28 cellular contexts compared by ENCODE assay signal in genomic region chr5:171632618-171633017, GRCh38.
"Had no signal": no experiment of that assay in that cellular context is flagged by ENCODE, and none has a peak within 500 bp of the region (broad histone marks: within the 10 kb centered on the region; RNA-seq: fewer than 3 reads in every experiment).

No MANE protein-coding gene starts in this region.

- ATAC-seq: heart right ventricle; left cardiac atrium; left lung; mucosa of descending colon; naive thymus-derived CD4-positive, alpha-beta T cell; sciatic nerve; stimulated activated memory B cell treated with anti-CD40 and anti-IgM and Interleukin-4, amounts not matched to agents 10 μg/mL and 1 μg/mL and 100 μg/mL, for 72 hours; stimulated activated naive CD8-positive, alpha-beta T cell treated with anti-CD3 and anti-CD28 coated beads, Interleukin-15, Interleukin-2, amounts not matched to agents 100 U/mL and 50 U/mL, for 24 hours had no signal

- H3K36me3 ChIP-seq: esophagus squamous epithelium, heart right ventricle, left lung, neural progenitor cell, prostate gland, right atrium auricular region, spleen, tibial artery had no signal

- H3K27ac ChIP-seq: esophagus squamous epithelium, heart right ventricle, neural progenitor cell, prostate gland, right atrium auricular region, skin epidermis, testis, tibial artery had no signal

- H3K9me3 ChIP-seq: esophagus squamous epithelium, heart right ventricle, left lung, mucosa of descending colon, prostate gland, right atrium auricular region, spleen, testis, tibial artery had no signal

- H3K4me3 ChIP-seq: esophagus squamous epithelium, heart right ventricle, left lung, mucosa of descending colon, neural progenitor cell, prostate gland, right atrium auricular region, skin epidermis, spleen, testis, tibial artery had no signal

- H3K27me3 ChIP-seq: right atrium auricular region, testis had no signal

- H3K4me1 ChIP-seq: prostate gland had no signal

- H3K9ac ChIP-seq: neural progenitor cell had no signal

- H3K4me2 ChIP-seq: neural progenitor cell had no signal

- FAIRE-seq: endometrium, islet of Langerhans had no signal

- H2AFZ ChIP-seq: neural progenitor cell had no signal

- DNase-seq: dermis blood vessel endothelial cell; effector memory CD4-positive, alpha-beta T cell; erythroblast; esophagus squamous epithelium; foreskin melanocyte; glutamatergic neuron; heart right ventricle; hippocampal formation; left cardiac atrium; left lung; mesenchymal stem cell; mucosa of descending colon; naive thymus-derived CD4-positive, alpha-beta T cell; nucleus accumbens; spleen; stimulated activated CD4-positive, alpha-beta T cell treated with anti-CD3 and anti-CD28 coated beads, Interleukin-4, amount 100 ng/mL, for 4 hours; stimulated activated naive CD8-positive, alpha-beta T cell treated with anti-CD3 and anti-CD28 coated beads, Interleukin-15, Interleukin-2, amounts not matched to agents 100 U/mL and 50 U/mL, for 24 hours; substantia nigra; testis; tibial artery had no signal
